ENCODE assay signal across 10 cellular contexts in genomic region chr11:114171257-114172054, GRCh38.
DNase-seq lines count a peak whose midpoint lies in the region; ATAC-seq lines count a peak whose summit lies in the region.
"Had no signal": no experiment of that assay in that cellular context is flagged by ENCODE, and none has a peak within 500 bp of the region (broad histone marks: within the 10 kb centered on the region; RNA-seq: fewer than 3 reads in every experiment).

No MANE protein-coding gene starts in this region.

- no peak overlapping the region for H3K14ac ChIP-seq in neuronal stem cell (ENCODE audit: low read length)

- H3K4me2 ChIP-seq in neuronal stem cell (ENCODE audit: insufficient read depth, low read length, poor library complexity, severe bottlenecking): no peak overlapping the region

- H3K9me3 ChIP-seq in neuronal stem cell (replicated peaks in 1 of 2; ENCODE audit: control insufficient read depth in 2 of 2, insufficient read depth in 1 of 2, low read depth in 1 of 2, low read length in 2 of 2) (peaks cover 0 to 1% of the 10 kb centered on the region in 2 donors), aorta (ENCODE audit: control insufficient read depth, low read length) (no peaks in the 10 kb centered on the region)

- H3K27ac ChIP-seq in neuronal stem cell (replicated peaks; ENCODE audit: low read length) (no peak overlapping the region), aorta (ENCODE audit: low read depth in 1 of 2, low read length in 2 of 2) (peak overlapping the region; percentile 83 to 99)

- peak overlapping the region; percentile 76 for H3K18ac ChIP-seq in neuronal stem cell (ENCODE audit: low read length)

- H3K23ac ChIP-seq in neuronal stem cell (ENCODE audit: low read depth, low read length, poor library complexity): no peak overlapping the region

- no peaks in the 10 kb centered on the region for H3K9me3 Mint-ChIP-seq in activated naive CD8-positive, alpha-beta T cell (ENCODE audit: low read depth)
- H3K9me3 Mint-ChIP-seq in activated naive CD8-positive, alpha-beta T cell treated with anti-CD3 and anti-CD28 coated beads, Interleukin-2, amount 50 U/mL, for 24 hours: no peaks in the 10 kb centered on the region
- no peaks in the 10 kb centered on the region for H3K9me3 Mint-ChIP-seq in activated naive CD4-positive, alpha-beta T cell treated with anti-CD3 and anti-CD28 coated beads for 36 hours

- peak overlapping the region; percentile 83 for H3K27ac Mint-ChIP-seq in activated naive CD8-positive, alpha-beta T cell
- H3K27ac Mint-ChIP-seq in activated naive CD8-positive, alpha-beta T cell treated with anti-CD3 and anti-CD28 coated beads, Interleukin-2, amount 50 U/mL, for 24 hours: no peak overlapping the region
- H3K27ac Mint-ChIP-seq in activated naive CD4-positive, alpha-beta T cell treated with anti-CD3 and anti-CD28 coated beads for 36 hours: no peak overlapping the region

- H3K9ac ChIP-seq in neuronal stem cell (ENCODE audit: low read depth, low read length, poor library complexity): peak overlapping the region; percentile 26

- H2AFZ ChIP-seq in neuronal stem cell (ENCODE audit: low read length): no peak overlapping the region

- no peak for DNase-seq in activated naive CD8-positive, alpha-beta T cell treated with anti-CD3 and anti-CD28 coated beads, Interleukin-2, amount 50 U/mL, for 24 hours
- DNase-seq in Right ventricle myocardium inferior (ENCODE audit: missing footprints) (peak; percentile 93), neuronal stem cell (ENCODE audit: low spot score) (no peak), aorta (peak; percentile 84 to 96), H4 (ENCODE audit: low spot score) (no peak)
- DNase-seq in activated naive CD4-positive, alpha-beta T cell treated with anti-CD3 and anti-CD28 coated beads for 36 hours: no peak
- DNase-seq in activated CD4-positive, alpha-beta T cell treated with anti-CD3 and anti-CD28 coated beads, Interleukin-2, amount 50 U/mL, for 48 hours: no peak
- DNase-seq: activated CD4-positive, alpha-beta T cell treated with anti-CD3 and anti-CD28 coated beads for 1 hour; stimulated activated CD8-positive, alpha-beta memory T cell treated with anti-CD3 and anti-CD28 coated beads, Interleukin-4, amount 100 ng/mL, for 48 hours had no signal

- no peak overlapping the region for H3K4ac ChIP-seq in neuronal stem cell (ENCODE audit: low read length)

- no peak overlapping the region for H4K91ac ChIP-seq in neuronal stem cell (ENCODE audit: low read depth, low read length, poor library complexity)

- ATAC-seq in activated naive CD8-positive, alpha-beta T cell treated with anti-CD3 and anti-CD28 coated beads, Interleukin-2, amount 50 U/mL, for 24 hours: no peak
- ATAC-seq in Right ventricle myocardium inferior: peak; percentile 74
- ATAC-seq in aorta (ENCODE audit: low FRiP score): peak; percentile 78

- WGBS in neuronal stem cell (ENCODE audit: extremely low coverage in 2 of 2, insufficient read length in 2 of 2, insufficient replicate concordance in 1 of 2), 2 donors: no CpG with 5 or more reads among the region's 15 CpGs
- WGBS in aorta, 2 donors: 9 to 10% methylated on average over 15 of the region's 15 CpGs

- peaks cover 0 to 5% of the 10 kb centered on the region in 2 donors for H3K36me3 ChIP-seq in neuronal stem cell (replicated peaks in 1 of 2; ENCODE audit: control insufficient read depth in 2 of 2, insufficient read depth in 2 of 2, low read length in 2 of 2)
- H3K36me3 ChIP-seq in aorta (ENCODE audit: control insufficient read depth in 1 of 2, insufficient read depth in 2 of 2, low read length in 1 of 2): no peaks in the 10 kb centered on the region

- H3K4me1 Mint-ChIP-seq in activated naive CD8-positive, alpha-beta T cell (ENCODE audit: low read depth): peaks cover 85% of the 10 kb centered on the region
- H3K4me1 Mint-ChIP-seq in activated naive CD8-positive, alpha-beta T cell treated with anti-CD3 and anti-CD28 coated beads, Interleukin-2, amount 50 U/mL, for 24 hours: peaks cover 77% of the 10 kb centered on the region
- H3K4me1 Mint-ChIP-seq in activated naive CD4-positive, alpha-beta T cell treated with anti-CD3 and anti-CD28 coated beads for 36 hours (ENCODE audit: low read depth): peaks cover 88% of the 10 kb centered on the region

- H3K4me3 Mint-ChIP-seq in activated naive CD8-positive, alpha-beta T cell: no peak overlapping the region
- no peak overlapping the region for H3K4me3 Mint-ChIP-seq in activated naive CD8-positive, alpha-beta T cell treated with anti-CD3 and anti-CD28 coated beads, Interleukin-2, amount 50 U/mL, for 24 hours
- H3K4me3 Mint-ChIP-seq in activated naive CD4-positive, alpha-beta T cell treated with anti-CD3 and anti-CD28 coated beads for 36 hours: no peak overlapping the region

- peak overlapping the region; percentile 72 for H2AK5ac ChIP-seq in neuronal stem cell (ENCODE audit: low read depth, low read length)

- H2BK15ac ChIP-seq in neuronal stem cell (ENCODE audit: low read length): no peak overlapping the region

- no peaks in the 10 kb centered on the region for H3K27me3 ChIP-seq in neuronal stem cell (ENCODE audit: control insufficient read depth in 3 of 3, insufficient read depth in 3 of 3, low read depth in 1 of 3, low read length in 3 of 3)
- H3K27me3 ChIP-seq in aorta (ENCODE audit: control insufficient read depth in 1 of 2, insufficient read depth in 2 of 2, low read length in 1 of 2): no peaks in the 10 kb centered on the region

- H2BK5ac ChIP-seq in neuronal stem cell (ENCODE audit: low read length): no peak overlapping the region

- no peaks in the 10 kb centered on the region for H3K36me3 Mint-ChIP-seq in activated naive CD8-positive, alpha-beta T cell
- no peaks in the 10 kb centered on the region for H3K36me3 Mint-ChIP-seq in activated naive CD8-positive, alpha-beta T cell treated with anti-CD3 and anti-CD28 coated beads, Interleukin-2, amount 50 U/mL, for 24 hours (ENCODE audit: low read depth)
- no peaks in the 10 kb centered on the region for H3K36me3 Mint-ChIP-seq in activated naive CD4-positive, alpha-beta T cell treated with anti-CD3 and anti-CD28 coated beads for 36 hours (ENCODE audit: low read depth)

- peak overlapping the region; percentile 41 for H2BK12ac ChIP-seq in neuronal stem cell (ENCODE audit: low read length)

- no peak overlapping the region for H3K4me3 ChIP-seq in neuronal stem cell (ENCODE audit: low read length in 2 of 2)
- H3K4me3 ChIP-seq in aorta (ENCODE audit: low read length in 2 of 2): no peak overlapping the region

- no peaks in the 10 kb centered on the region for H3K27me3 Mint-ChIP-seq in activated naive CD8-positive, alpha-beta T cell
- no peaks in the 10 kb centered on the region for H3K27me3 Mint-ChIP-seq in activated naive CD8-positive, alpha-beta T cell treated with anti-CD3 and anti-CD28 coated beads, Interleukin-2, amount 50 U/mL, for 24 hours
- no peaks in the 10 kb centered on the region for H3K27me3 Mint-ChIP-seq in activated naive CD4-positive, alpha-beta T cell treated with anti-CD3 and anti-CD28 coated beads for 36 hours (ENCODE audit: low read depth)

- H3K79me1 ChIP-seq in neuronal stem cell (ENCODE audit: low read depth, low read length): peaks cover 11% of the 10 kb centered on the region

- CTCF ChIA-PET in activated naive CD4-positive, alpha-beta T cell treated with anti-CD3 and anti-CD28 coated beads for 36 hours (lab: Charles Lee): interaction anchor here (0.8 to 1.8 kb wide), 5 partner anchors 10 to 359 kb away, joined by 3 to 8 read pairs (median 3); no protein-coding TSS in a partner anchor

- H4K8ac ChIP-seq in neuronal stem cell (ENCODE audit: low read depth, low read length): no peak overlapping the region

- H3K4me1 ChIP-seq in neuronal stem cell (ENCODE audit: control insufficient read depth in 2 of 2, insufficient read depth in 1 of 2, low read depth in 1 of 2, low read length in 2 of 2) (peaks cover 50 to 56% of the 10 kb centered on the region in 2 donors), aorta (ENCODE audit: control insufficient read depth in 1 of 2, insufficient read depth in 2 of 2, low read length in 2 of 2) (peaks cover 30 to 33% of the 10 kb centered on the region in 2 donors)

- intact Hi-C loops in Right ventricle myocardium inferior (cut with DNase I): loop anchor here (1.0 kb wide), 1 partner anchor 9 kb away; no protein-coding TSS in a partner anchor
- intact Hi-C loops in aorta (cut with DNase I): loop anchor here (5.0 kb wide), 2 partner anchors 39 to 109 kb away; no protein-coding TSS in a partner anchor
- intact Hi-C loops in activated naive CD4-positive, alpha-beta T cell treated with anti-CD3 and anti-CD28 coated beads for 36 hours (cut with micrococcal nuclease): loop anchor here (10.0 kb wide), 1 partner anchor 233 kb away; the partner anchor contains the start of genes C11orf71 and RBM7

- H2BK120ac ChIP-seq in neuronal stem cell (ENCODE audit: low read depth, low read length): no peak overlapping the region

Comparison
In these comparisons a context has a peak if more than half of its experiments do, and no peak if none do; other contexts are left out.
1. DNase-seq: peak in Right ventricle myocardium inferior (single experiment) and aorta (2 of 2); none in activated naive CD8-positive, alpha-beta T cell treated with anti-CD3 and anti-CD28 coated beads, Interleukin-2, amount 50 U/mL, for 24 hours (single experiment), neuronal stem cell (single experiment), activated naive CD4-positive, alpha-beta T cell treated with anti-CD3 and anti-CD28 coated beads for 36 hours (single experiment), activated CD4-positive, alpha-beta T cell treated with anti-CD3 and anti-CD28 coated beads, Interleukin-2, amount 50 U/mL, for 48 hours (0 of 2) and H4 (single experiment).